26 cellular contexts compared by ENCODE assay signal in the genomic region with DNA sequence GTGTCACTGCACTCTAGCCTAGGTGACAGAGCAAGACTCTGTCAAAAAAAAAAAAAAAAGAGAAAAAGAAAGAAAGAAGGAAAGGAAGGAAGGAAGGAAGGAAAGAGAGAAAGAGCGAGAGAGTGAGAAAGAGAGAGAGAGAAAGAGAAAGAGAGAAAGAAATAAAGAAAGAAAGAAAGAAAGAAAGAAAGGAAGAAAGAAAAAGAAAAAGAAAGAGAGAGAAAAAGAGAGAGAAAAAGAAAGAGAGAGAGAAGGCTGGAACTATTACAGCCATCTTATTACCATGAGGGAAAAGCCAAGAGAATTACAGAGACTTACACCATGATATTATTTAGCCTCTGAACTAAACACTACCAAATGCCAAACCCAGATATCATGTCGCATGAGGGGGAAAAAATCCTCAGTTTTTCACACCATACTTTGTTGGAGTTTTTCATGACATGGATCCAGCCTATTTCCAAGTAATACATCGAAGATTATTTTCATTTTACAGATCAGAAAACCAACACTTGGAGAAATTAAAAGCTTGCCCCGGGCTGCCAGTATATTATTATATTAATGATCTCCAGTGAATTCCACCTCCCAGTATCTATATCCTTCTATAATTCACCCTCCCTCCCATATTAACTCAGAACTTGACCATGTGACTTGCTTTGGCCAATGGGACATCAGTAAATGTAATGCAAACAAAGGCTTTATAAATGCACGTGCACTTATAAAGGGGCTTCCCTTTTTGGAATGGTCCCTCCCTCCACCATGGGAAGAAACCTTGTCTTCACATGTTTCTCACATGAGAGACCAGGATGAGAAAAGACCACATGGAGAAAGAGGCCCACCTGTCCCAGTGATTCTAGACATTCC.
"Had no signal": no experiment of that assay in that cellular context is flagged by ENCODE, and none has a peak within 500 bp of the region (broad histone marks: within the 10 kb centered on the region; RNA-seq: fewer than 3 reads in every experiment).

No MANE protein-coding gene starts in this region.

- FAIRE-seq: astrocyte, colon, frontal cortex had no signal

- H3K27ac Mint-ChIP-seq: activated CD8-positive, alpha-beta T cell treated with anti-CD3 and anti-CD28 coated beads for 36 hours; activated naive CD8-positive, alpha-beta T cell; activated T-helper 17 cell treated with anti-CD3 and anti-CD28 coated beads, Interleukin-2, amount 50 U/mL, for 72 hours; WTC11 had no signal

- H3K27ac ChIP-seq: brain microvascular endothelial cell had no signal

- H3K36me3 ChIP-seq: brain microvascular endothelial cell had no signal

- ATAC-seq: activated CD8-positive, alpha-beta T cell treated with anti-CD3 and anti-CD28 coated beads for 36 hours; activated T-cell treated with anti-CD3 and anti-CD28 coated beads, Interleukin-2, amount 50 U/mL, for 4 hours; activated T-helper 17 cell treated with anti-CD3 and anti-CD28 coated beads, Interleukin-2, amount 50 U/mL, for 72 hours; esophagus mucosa; WTC11 had no signal

- DNase-seq: activated CD4-positive, alpha-beta T cell treated with anti-CD3 and anti-CD28 coated beads for 1 hour; activated CD4-positive, alpha-beta T cell treated with anti-CD3 and anti-CD28 coated beads for 48 hours; activated CD4-positive, alpha-beta T cell treated with anti-CD3 and anti-CD28 coated beads, Interleukin-2, amount 50 U/mL, for 1 hour; activated CD4-positive, alpha-beta T cell treated with anti-CD3 and anti-CD28 coated beads, Interleukin-2, amount 50 U/mL, for 48 hours; activated CD8-positive, alpha-beta memory T cell treated with anti-CD3 and anti-CD28 coated beads for 24 hours; activated CD8-positive, alpha-beta T cell treated with anti-CD3 and anti-CD28 coated beads for 36 hours; activated effector memory CD4-positive, alpha-beta T cell treated with Interleukin-2 at 50 U/mL for 16 hours; activated gamma-delta T cell treated with Interleukin-2 at 50 U/mL for 16 hours; activated naive CD4-positive, alpha-beta T cell treated with anti-CD3 and anti-CD28 coated beads, Interleukin-2, amount 50 U/mL, for 16 hours; activated naive CD4-positive, alpha-beta T cell treated with Interleukin-2 at 50 U/mL for 16 hours; activated T-cell treated with anti-CD3 and anti-CD28 coated beads, Interleukin-2, amount 50 U/mL, for 4 hours; amniotic stem cell; anterior cingulate cortex; brain microvascular endothelial cell; caudate nucleus; effector CD8-positive, alpha-beta T cell; foreskin fibroblast; head of caudate nucleus; T-helper 2 cell had no signal

- H3K9me3 Mint-ChIP-seq: activated CD8-positive, alpha-beta T cell treated with anti-CD3 and anti-CD28 coated beads for 36 hours had no signal

- H3K4me1 Mint-ChIP-seq: activated T-helper 17 cell treated with anti-CD3 and anti-CD28 coated beads, Interleukin-2, amount 50 U/mL, for 72 hours had no signal

- H3K4me3 Mint-ChIP-seq: activated CD8-positive, alpha-beta T cell treated with anti-CD3 and anti-CD28 coated beads for 36 hours; activated naive CD8-positive, alpha-beta T cell; activated T-cell treated with anti-CD3 and anti-CD28 coated beads, Interleukin-2, amount 50 U/mL, for 4 hours; activated T-helper 17 cell treated with anti-CD3 and anti-CD28 coated beads, Interleukin-2, amount 50 U/mL, for 72 hours; WTC11 had no signal

- H3K27me3 ChIP-seq: brain microvascular endothelial cell had no signal
